In genomic region chr7:71538210-71538609, GRCh38 we compare ENCODE assay signal across 25 cellular contexts.
"Had no signal": no experiment of that assay in that cellular context is flagged by ENCODE, and none has a peak within 500 bp of the region (broad histone marks: within the 10 kb centered on the region; RNA-seq: fewer than 3 reads in every experiment).

No MANE protein-coding gene starts in this region.

- H3K27ac Mint-ChIP-seq: dendritic cell treated with granulocyte-macrophage colony-stimulating factor and Interleukin-4, amounts not matched to agents 40 ng/mL and 50 ng/mL, for 4 days; immature natural killer cell; natural killer cell treated with Interleukin-12 subunit alpha and Interleukin-12 subunit beta and Interleukin-15 and Interleukin-18, amount 100 ng/mL, for 72 hours; stimulated activated memory B cell treated with anti-CD40 and anti-IgM and Interleukin-4, amounts not matched to agents 10 μg/mL and 1 μg/mL and 100 μg/mL, for 72 hours; stimulated activated naive CD8-positive, alpha-beta T cell treated with anti-CD3 and anti-CD28 coated beads, Interleukin-15, Interleukin-2, amounts not matched to agents 100 ng/mL and 50 ng/mL, for 24 hours had no signal

- H3K36me3 ChIP-seq: esophagus squamous epithelium, gastroesophageal sphincter, neutrophil, right lobe of liver, tibial artery, upper lobe of left lung, uterus had no signal

- H3K4me3 Mint-ChIP-seq: dendritic cell treated with granulocyte-macrophage colony-stimulating factor and Interleukin-4, amounts not matched to agents 40 ng/mL and 50 ng/mL, for 4 days; immature natural killer cell; natural killer cell treated with Interleukin-12 subunit alpha and Interleukin-12 subunit beta and Interleukin-15 and Interleukin-18, amount 100 ng/mL, for 72 hours; stimulated activated memory B cell treated with anti-CD40 and anti-IgM and Interleukin-4, amounts not matched to agents 10 μg/mL and 1 μg/mL and 100 μg/mL, for 72 hours; stimulated activated naive CD8-positive, alpha-beta T cell treated with anti-CD3 and anti-CD28 coated beads, Interleukin-15, Interleukin-2, amounts not matched to agents 100 ng/mL and 50 ng/mL, for 24 hours had no signal

- H3K9me3 ChIP-seq: esophagus squamous epithelium, gastroesophageal sphincter, neutrophil, psoas muscle, right lobe of liver, tibial artery, upper lobe of left lung, uterus had no signal

- H3K36me3 Mint-ChIP-seq: immature natural killer cell; natural killer cell treated with Interleukin-12 subunit alpha and Interleukin-12 subunit beta and Interleukin-15 and Interleukin-18, amount 100 ng/mL, for 72 hours; stimulated activated memory B cell treated with anti-CD40 and anti-IgM and Interleukin-4, amounts not matched to agents 10 μg/mL and 1 μg/mL and 100 μg/mL, for 72 hours had no signal

- H3K27me3 Mint-ChIP-seq: dendritic cell treated with granulocyte-macrophage colony-stimulating factor and Interleukin-4, amounts not matched to agents 40 ng/mL and 50 ng/mL, for 4 days; natural killer cell treated with Interleukin-12 subunit alpha and Interleukin-12 subunit beta and Interleukin-15 and Interleukin-18, amount 100 ng/mL, for 72 hours; stimulated activated memory B cell treated with anti-CD40 and anti-IgM and Interleukin-4, amounts not matched to agents 10 μg/mL and 1 μg/mL and 100 μg/mL, for 72 hours; stimulated activated naive CD8-positive, alpha-beta T cell treated with anti-CD3 and anti-CD28 coated beads, Interleukin-15, Interleukin-2, amounts not matched to agents 100 ng/mL and 50 ng/mL, for 24 hours had no signal

- H3K4me3 ChIP-seq: esophagus squamous epithelium, gastroesophageal sphincter, lung, psoas muscle, right lobe of liver, tibial artery, upper lobe of left lung, uterus had no signal

- H3K27me3 ChIP-seq: esophagus squamous epithelium, gastroesophageal sphincter, neutrophil, right lobe of liver, tibial artery, upper lobe of left lung, uterus had no signal

- DNase-seq: esophagus squamous epithelium; foreskin fibroblast; glutamatergic neuron; immature natural killer cell; kidney; left cardiac atrium; left ventricle myocardium superior; mesenchymal stem cell; midbrain; psoas muscle; retina; right lobe of liver; stimulated activated CD4-positive, alpha-beta T cell treated with anti-CD3 and anti-CD28 coated beads, Interleukin-15, amount 100 ng/mL, for 24 hours; stimulated activated CD4-positive, alpha-beta T cell treated with anti-CD3 and anti-CD28 coated beads, Interleukin-1b, Interleukin-23, amount 100 ng/mL, for 48 hours; stimulated activated CD4-positive, alpha-beta T cell treated with anti-CD3 and anti-CD28 coated beads, Interleukin-4, amount 100 ng/mL, for 24 hours; tibial artery; upper lobe of left lung; uterus had no signal

- H3K4me1 Mint-ChIP-seq: immature natural killer cell; stimulated activated memory B cell treated with anti-CD40 and anti-IgM and Interleukin-4, amounts not matched to agents 10 μg/mL and 1 μg/mL and 100 μg/mL, for 72 hours had no signal
